11 cellular contexts compared by ENCODE assay signal in the genomic region with DNA sequence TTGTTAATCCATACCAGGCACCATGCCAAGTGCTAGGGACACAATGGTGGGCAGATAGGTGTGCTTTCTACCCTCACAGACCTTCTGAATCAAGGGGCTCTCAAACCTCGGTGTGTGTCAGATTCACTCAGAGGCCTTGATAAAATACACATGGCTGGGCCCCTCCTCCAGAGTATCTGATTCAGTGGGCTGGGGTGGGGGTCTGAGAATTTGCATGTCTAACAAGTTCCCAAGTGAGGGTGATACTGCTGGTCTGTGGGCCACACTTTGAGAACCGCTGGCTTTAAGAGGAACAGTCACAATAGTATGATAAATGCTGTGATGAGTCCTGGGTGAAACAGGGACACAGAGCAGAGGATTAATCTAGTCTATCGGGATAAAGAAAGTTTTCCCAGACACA.
"Had no signal": no experiment of that assay in that cellular context is flagged by ENCODE, and none has a peak within 500 bp of the region (broad histone marks: within the 10 kb centered on the region; RNA-seq: fewer than 3 reads in every experiment).

No MANE protein-coding gene starts in this region.

- H3K36me3 ChIP-seq: SJCRH30 had no signal

- H3K27ac ChIP-seq: RWPE1, SJCRH30 had no signal

- H3K4me1 ChIP-seq: SJCRH30 had no signal

- H3K4me3 ChIP-seq: SJCRH30 had no signal

- H3K27me3 ChIP-seq: SJCRH30 had no signal

- ATAC-seq: Panc1 had no signal

- H3K9me3 ChIP-seq: SJCRH30 had no signal

- DNase-seq: NCI-H1048, NCI-H1105, NCI-H1436 treated with DMSO at 0.1 percent for 48 hours, NCI-H187 treated with DMSO at 0.1 percent for 48 hours, NCI-H2029 treated with DMSO at 0.1 percent for 48 hours, NCI-H345, NCI-H510A treated with DMSO at 0.1 percent for 48 hours, SHP77 treated with DMSO at 0.1 percent for 48 hours had no signal
